1 cellular context compared by ENCODE assay signal in genomic region chr11:20363500-20364411, GRCh38.
TF ChIP-seq lines count a peak whose summit lies in the region.

TSS of gene HTATIP2 (plus strand) at chr11:20363714. CDS start at chr11:20364238, 524 bp downstream.

TF ChIP-seq in K562, 482 proteins besides CTCF, POLR2A, EP300 and RAD21 (continued from another document):
- TF ChIP-seq DACH1 (IDR thresholded peaks at IDR 0.05; ENCODE audit: partially characterized antibody) = peak; percentile 20
- TF ChIP-seq ZNF584 (CRISPR knock-in tag; IDR thresholded peaks at IDR 0.05; ENCODE audit: low read depth) = peak; percentile 49; the same call in 1 of the 2 replicates
- 0 out of 2 replicates have a peak, but pooled peaks have one; percentile 29 for TF ChIP-seq ZBTB2 (IDR thresholded peaks at IDR 0.05)
- TF ChIP-seq DPF2 (IDR thresholded peaks at IDR 0.05) = peak; percentile 85
- TF ChIP-seq NR2C2 (CRISPR knock-in tag; IDR thresholded peaks at IDR 0.05) = 0 out of 2 replicates have a peak, but pooled peaks have one; percentile 62
- TF ChIP-seq NR2C2 (tag; IDR thresholded peaks at IDR 0.05) = peak; percentile 88
- 0 out of 2 replicates have a peak, but pooled peaks have one; percentile 8 for TF ChIP-seq CHCHD3 (CRISPR knock-in tag; IDR thresholded peaks at IDR 0.05)
- peak; percentile 31; the same call in 1 of the 2 replicates for TF ChIP-seq PKNOX1 (IDR thresholded peaks at IDR 0.05)
- no peak for TF ChIP-seq RUNX1 (IDR thresholded peaks at IDR 0.05; ENCODE audit: low read depth)
- TF ChIP-seq TCF7L2 (IDR thresholded peaks at IDR 0.05; ENCODE audit: low read depth, low read length) = no peak
- peak in 1 of 2 experiments; percentile 42 for TF ChIP-seq AFF1 (IDR thresholded peaks at IDR 0.05; ENCODE audit: low read depth in 1 of 2, partially characterized antibody in 2 of 2)
- 0 out of 4 replicates have a peak, but pooled peaks of 1 of the 2 experiments have one; percentile 33 for TF ChIP-seq SIN3A (IDR thresholded peaks at IDR 0.05; ENCODE audit: borderline replicate concordance in 2 of 2, control insufficient read depth in 1 of 2, low read depth in 2 of 2, low read length in 2 of 2)
- TF ChIP-seq RBBP5 (IDR thresholded peaks at IDR 0.05; ENCODE audit: borderline replicate concordance, insufficient read depth, low read length, poor library complexity, severe bottlenecking) = peak; percentile 81
- TF ChIP-seq LARP7 (IDR thresholded peaks at IDR 0.05) = 0 out of 2 replicates have a peak, but pooled peaks have one; percentile 2
